20 cellular contexts compared by ENCODE assay signal in genomic region chrX:2656243-2656836, GRCh38.
"Had no signal": no experiment of that assay in that cellular context is flagged by ENCODE, and none has a peak within 500 bp of the region (broad histone marks: within the 10 kb centered on the region; RNA-seq: fewer than 3 reads in every experiment).

No MANE protein-coding gene starts in this region.

- H3K9me3 Mint-ChIP-seq: dendritic cell treated with granulocyte-macrophage colony-stimulating factor and Interleukin-4, amounts not matched to agents 40 ng/mL and 50 ng/mL, for 4 days; effector memory CD8-positive, alpha-beta T cell; naive thymus-derived CD4-positive, alpha-beta T cell; nephron progenitor cell had no signal

- DNase-seq: cerebellar nuclear complex; effector memory CD8-positive, alpha-beta T cell; esophagus squamous epithelium; foreskin fibroblast; head of caudate nucleus; hippocampal formation; kidney glomerular epithelial cell; mammary epithelial cell; naive thymus-derived CD4-positive, alpha-beta T cell; nephron progenitor cell; sigmoid colon; small intestine; stimulated activated CD4-positive, alpha-beta T cell treated with anti-CD3 and anti-CD28 coated beads, Interleukin-12 subunit alpha, Interleukin-12 subunit beta, amount 100 ng/mL, for 4 hours; stimulated activated naive CD8-positive, alpha-beta T cell treated with anti-CD3 and anti-CD28 coated beads, Interleukin-15, Interleukin-2, amounts not matched to agents 100 U/mL and 50 U/mL, for 24 hours; thyroid gland; upper lobe of right lung had no signal

- FAIRE-seq: colon, islet of Langerhans, small intestine had no signal

- H3K4me3 ChIP-seq: esophagus squamous epithelium, sigmoid colon, suprapubic skin, thyroid gland, upper lobe of right lung had no signal

- H3K4me1 ChIP-seq: esophagus squamous epithelium, sigmoid colon, suprapubic skin, thyroid gland, upper lobe of right lung had no signal

- H3K27ac ChIP-seq: esophagus squamous epithelium, sigmoid colon, suprapubic skin, thyroid gland, upper lobe of right lung had no signal

- H3K9me3 ChIP-seq: esophagus squamous epithelium, sigmoid colon, suprapubic skin, thyroid gland, upper lobe of right lung had no signal

- H3K27me3 Mint-ChIP-seq: dendritic cell treated with granulocyte-macrophage colony-stimulating factor and Interleukin-4, amounts not matched to agents 40 ng/mL and 50 ng/mL, for 4 days; effector memory CD8-positive, alpha-beta T cell; naive thymus-derived CD4-positive, alpha-beta T cell had no signal

- H3K4me3 Mint-ChIP-seq: dendritic cell treated with granulocyte-macrophage colony-stimulating factor and Interleukin-4, amounts not matched to agents 40 ng/mL and 50 ng/mL, for 4 days; effector memory CD8-positive, alpha-beta T cell; naive thymus-derived CD4-positive, alpha-beta T cell; nephron progenitor cell had no signal

- ATAC-seq: effector memory CD8-positive, alpha-beta T cell; naive thymus-derived CD4-positive, alpha-beta T cell; stimulated activated naive CD8-positive, alpha-beta T cell treated with anti-CD3 and anti-CD28 coated beads, Interleukin-15, Interleukin-2, amounts not matched to agents 100 U/mL and 50 U/mL, for 24 hours; upper lobe of right lung had no signal

- H3K27ac Mint-ChIP-seq: dendritic cell treated with granulocyte-macrophage colony-stimulating factor and Interleukin-4, amounts not matched to agents 40 ng/mL and 50 ng/mL, for 4 days; nephron progenitor cell had no signal

- H3K27me3 ChIP-seq: esophagus squamous epithelium, sigmoid colon, suprapubic skin, thyroid gland, upper lobe of right lung had no signal

- H3K36me3 ChIP-seq: esophagus squamous epithelium, sigmoid colon, thyroid gland, upper lobe of right lung had no signal

- H3K4me1 Mint-ChIP-seq: nephron progenitor cell had no signal
